In genomic region chr9:21598749-21599148, GRCh38 we compare ENCODE assay signal across 27 cellular contexts.
"Had no signal": no experiment of that assay in that cellular context is flagged by ENCODE, and none has a peak within 500 bp of the region (broad histone marks: within the 10 kb centered on the region; RNA-seq: fewer than 3 reads in every experiment).

No MANE protein-coding gene starts in this region.

- DNase-seq: stimulated activated CD4-positive, alpha-beta T cell treated with anti-CD3 and anti-CD28 coated beads, Interleukin-2, amount 100 ng/mL, for 48 hours; stimulated activated CD4-positive, alpha-beta T cell treated with anti-CD3 and anti-CD28 coated beads, Interleukin-4, amount 100 ng/mL, for 1 hour; stimulated activated CD4-positive, alpha-beta T cell treated with anti-CD3 and anti-CD28 coated beads, Interleukin-4, amount 100 ng/mL, for 24 hours; stimulated activated CD4-positive, alpha-beta T cell treated with anti-CD3 and anti-CD28 coated beads, Interleukin-4, amount 100 ng/mL, for 4 hours; stimulated activated CD8-positive, alpha-beta memory T cell treated with anti-CD3 and anti-CD28 coated beads, Interleukin-4, amount 100 ng/mL, for 48 hours; stimulated activated naive B cell treated with anti-CD40 and anti-IgM and Interleukin-4, amounts not matched to agents 10 μg/mL and 1 μg/mL and 100 μg/mL, for 72 hours; stimulated activated naive CD4-positive, alpha-beta T cell; stimulated activated naive CD4-positive, alpha-beta T cell treated with Interleukin-2 at 50 U/mL for 16 hours; stimulated activated naive CD8-positive, alpha-beta T cell treated with anti-CD3 and anti-CD28 coated beads, Interleukin-15, amount 100 ng/mL, for 72 hours; stimulated activated naive CD8-positive, alpha-beta T cell treated with anti-CD3 and anti-CD28 coated beads, Interleukin-15, Interleukin-2, amounts not matched to agents 100 U/mL and 50 U/mL, for 24 hours; stomach; substantia nigra; testis; thyroid gland; tibial artery; transverse colon; trophoblast cell; upper lobe of left lung; upper lobe of right lung; uterus had no signal

- H3K4me3 ChIP-seq: stomach, suprapubic skin, testis, thoracic aorta, thyroid gland, tibial artery, tibial nerve, transverse colon, upper lobe of left lung, upper lobe of right lung, uterus, vagina had no signal

- H3K36me3 ChIP-seq: stomach, suprapubic skin, thoracic aorta, thyroid gland, tibial artery, tibial nerve, transverse colon, upper lobe of left lung, upper lobe of right lung, uterus, vagina had no signal

- FAIRE-seq: urothelium cell line had no signal

- ATAC-seq: stimulated activated effector memory CD8-positive, alpha-beta T cell treated with anti-CD3 and anti-CD28 coated beads, Interleukin-12 subunit alpha, Interleukin-12 subunit beta, amount 100 ng/mL, for 72 hours; stimulated activated memory B cell treated with anti-CD40 and anti-IgM and Interleukin-4, amounts not matched to agents 10 μg/mL and 1 μg/mL and 100 μg/mL, for 72 hours; stimulated activated naive B cell treated with anti-CD40 and anti-IgM and Interleukin-4, amounts not matched to agents 10 μg/mL and 1 μg/mL and 100 μg/mL, for 72 hours; stimulated activated naive CD8-positive, alpha-beta T cell treated with anti-CD3 and anti-CD28 coated beads, Interleukin-15, amount 100 ng/mL, for 72 hours; stimulated activated naive CD8-positive, alpha-beta T cell treated with anti-CD3 and anti-CD28 coated beads, Interleukin-15, Interleukin-2, amounts not matched to agents 100 U/mL and 50 U/mL, for 24 hours; upper lobe of right lung had no signal

- H3K9me3 ChIP-seq: stomach, suprapubic skin, testis, thoracic aorta, thyroid gland, tibial artery, tibial nerve, transverse colon, upper lobe of left lung, upper lobe of right lung, uterus, vagina had no signal

- H3K4me1 ChIP-seq: stomach, suprapubic skin, testis, thyroid gland, tibial artery, tibial nerve, transverse colon, upper lobe of left lung, upper lobe of right lung, uterus, vagina had no signal

- H3K27ac ChIP-seq: stomach, suprapubic skin, testis, thoracic aorta, thyroid gland, tibial artery, tibial nerve, transverse colon, upper lobe of left lung, upper lobe of right lung, uterus, vagina had no signal

- H3K27me3 ChIP-seq: stomach, suprapubic skin, testis, thyroid gland, tibial nerve, transverse colon, upper lobe of left lung, uterus, vagina had no signal
